In the genomic region with DNA sequence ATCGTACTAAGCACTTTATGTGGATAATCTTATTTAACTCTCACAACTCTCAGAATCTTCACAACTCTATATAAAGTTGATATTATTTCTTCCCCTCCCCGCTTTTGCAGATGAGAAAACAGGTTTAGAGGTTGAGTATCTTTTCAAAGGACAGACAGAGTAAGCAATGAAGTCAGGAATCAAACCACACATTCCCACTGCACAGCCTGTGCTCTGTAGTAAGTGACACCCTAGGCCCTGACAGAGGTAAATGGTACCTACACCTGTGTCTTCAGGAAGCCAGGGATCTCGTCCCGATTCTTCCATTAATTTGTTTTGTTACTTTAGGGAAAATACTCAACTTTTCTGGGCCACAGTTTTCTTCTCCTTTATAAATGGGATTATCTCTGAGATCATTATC, we compare ENCODE assay signal across 1 cellular context.
TF ChIP-seq lines count a peak whose summit lies in the region.

No MANE protein-coding gene starts in this region.

TF ChIP-seq in HCT116, 20 proteins besides CTCF, POLR2A, EP300 and RAD21 (continued from another document):
- TF ChIP-seq, protein P1, sequence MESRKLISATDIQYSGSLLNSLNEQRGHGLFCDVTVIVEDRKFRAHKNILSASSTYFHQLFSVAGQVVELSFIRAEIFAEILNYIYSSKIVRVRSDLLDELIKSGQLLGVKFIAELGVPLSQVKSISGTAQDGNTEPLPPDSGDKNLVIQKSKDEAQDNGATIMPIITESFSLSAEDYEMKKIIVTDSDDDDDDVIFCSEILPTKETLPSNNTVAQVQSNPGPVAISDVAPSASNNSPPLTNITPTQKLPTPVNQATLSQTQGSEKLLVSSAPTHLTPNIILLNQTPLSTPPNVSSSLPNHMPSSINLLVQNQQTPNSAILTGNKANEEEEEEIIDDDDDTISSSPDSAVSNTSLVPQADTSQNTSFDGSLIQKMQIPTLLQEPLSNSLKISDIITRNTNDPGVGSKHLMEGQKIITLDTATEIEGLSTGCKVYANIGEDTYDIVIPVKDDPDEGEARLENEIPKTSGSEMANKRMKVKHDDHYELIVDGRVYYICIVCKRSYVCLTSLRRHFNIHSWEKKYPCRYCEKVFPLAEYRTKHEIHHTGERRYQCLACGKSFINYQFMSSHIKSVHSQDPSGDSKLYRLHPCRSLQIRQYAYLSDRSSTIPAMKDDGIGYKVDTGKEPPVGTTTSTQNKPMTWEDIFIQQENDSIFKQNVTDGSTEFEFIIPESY (IDR thresholded peaks at IDR 0.05; ENCODE audit: extremely low read depth, insufficient replicate concordance, low read length), result no peak
- TF ChIP-seq CBX3 (IDR thresholded peaks at IDR 0.05; ENCODE audit: low read depth) (no peak), POLR2AphosphoS5 (IDR thresholded peaks at IDR 0.05; ENCODE audit: low read depth, low read length) (no peak), SIN3A (IDR thresholded peaks at IDR 0.05; ENCODE audit: low read depth) (no peak), EGR1 (IDR thresholded peaks at IDR 0.05; ENCODE audit: low read depth) (no peak), CEBPB (IDR thresholded peaks at IDR 0.05; ENCODE audit: low read depth) (no peak)
